Comparison of ENCODE assay signal across 32 cellular contexts in the genomic region with DNA sequence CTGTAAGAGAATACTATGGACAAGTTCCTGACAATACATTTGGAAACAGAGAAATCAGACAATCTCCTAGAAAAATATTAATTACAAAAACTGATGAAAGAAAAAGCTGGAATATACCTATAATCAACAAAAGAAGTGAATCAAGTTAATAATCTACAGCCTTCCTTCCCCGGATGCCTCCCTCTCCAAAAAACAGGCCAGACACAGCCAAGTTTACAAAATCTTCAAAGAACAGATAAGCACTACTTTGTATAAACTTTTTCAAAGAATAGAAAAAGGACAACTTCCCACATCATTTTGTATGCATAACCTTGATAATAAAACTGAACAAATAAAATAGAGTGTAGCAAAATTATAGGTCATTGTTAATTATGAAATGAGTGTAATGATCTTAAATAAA.
"Had no signal": no experiment of that assay in that cellular context is flagged by ENCODE, and none has a peak within 500 bp of the region (broad histone marks: within the 10 kb centered on the region; RNA-seq: fewer than 3 reads in every experiment).

No MANE protein-coding gene starts in this region.

- H3K4me2 ChIP-seq: KMS-11, SK-N-SH had no signal

- H3K4me1 ChIP-seq: SJCRH30 had no signal

- DNase-seq: activated CD4-positive, alpha-beta memory T cell treated with anti-CD3 and anti-CD28 coated beads for 36 hours; activated CD4-positive, alpha-beta T cell treated with anti-CD3 and anti-CD28 coated beads for 48 hours; activated CD4-positive, CD25-positive, alpha-beta regulatory T cell treated with anti-CD3 and anti-CD28 coated beads, Interleukin-2, amount 50 U/mL, for 72 hours; activated gamma-delta T cell; activated naive CD4-positive, alpha-beta T cell treated with anti-CD3 and anti-CD28 coated beads for 36 hours; activated T-cell treated with anti-CD3 and anti-CD28 coated beads for 4 hours; activated T-cell treated with anti-CD3 and anti-CD28 coated beads, Interleukin-2, amount 50 U/mL, for 48 hours; amygdala; brain microvascular endothelial cell; MV-4-11; NCI-H1092 treated with DMSO at 0.1 percent for 48 hours; NCI-H1417 treated with DMSO at 0.1 percent for 48 hours; NCI-H1694; NCI-H2029; NCI-H2107; NCI-H2171 treated with DMSO at 0.1 percent for 48 hours; NCI-H345; NCI-H510A treated with DMSO at 0.1 percent for 48 hours; NCI-H69; NK-92 treated with Interleukin-12 subunit alpha and Interleukin-12 subunit beta, amount 100 ng/mL, for 24 hours; OCI-M1; Right ventricle myocardium superior; SJCRH30; SK-N-SH had no signal

- ATAC-seq: activated T-helper 17 cell treated with anti-CD3 and anti-CD28 coated beads, Interleukin-2, amount 50 U/mL, for 72 hours; Panc1; WTC11 had no signal

- H3K4me3 Mint-ChIP-seq: activated CD4-positive, alpha-beta memory T cell treated with anti-CD3 and anti-CD28 coated beads for 36 hours; activated naive CD4-positive, alpha-beta T cell treated with anti-CD3 and anti-CD28 coated beads for 36 hours; activated naive CD8-positive, alpha-beta T cell; activated T-helper 17 cell treated with anti-CD3 and anti-CD28 coated beads, Interleukin-2, amount 50 U/mL, for 72 hours; T-helper 2 cell treated with Interferon-gamma antibody and Interleukin-4, amounts not matched to agents 5 μg/mL and 100 μg/mL, for 36 hours; WTC11 had no signal

- H3K4me3 ChIP-seq: cardiac muscle cell, SJCRH30 had no signal

- H3K27me3 ChIP-seq: brain microvascular endothelial cell, cardiac muscle cell, SJCRH30 had no signal

- H3K36me3 ChIP-seq: brain microvascular endothelial cell, cardiac muscle cell, SJCRH30 had no signal

- H3K9me3 ChIP-seq: SJCRH30, SK-N-SH had no signal

- H3K4me1 Mint-ChIP-seq: activated T-helper 17 cell treated with anti-CD3 and anti-CD28 coated beads, Interleukin-2, amount 50 U/mL, for 72 hours; WTC11 had no signal

- H3K9ac ChIP-seq: KMS-11, SK-N-SH had no signal

- H3K27ac Mint-ChIP-seq: activated CD4-positive, alpha-beta memory T cell treated with anti-CD3 and anti-CD28 coated beads for 36 hours; activated naive CD4-positive, alpha-beta T cell treated with anti-CD3 and anti-CD28 coated beads for 36 hours; activated naive CD8-positive, alpha-beta T cell; activated T-helper 17 cell treated with anti-CD3 and anti-CD28 coated beads, Interleukin-2, amount 50 U/mL, for 72 hours; T-helper 2 cell treated with Interferon-gamma antibody and Interleukin-4, amounts not matched to agents 5 μg/mL and 100 μg/mL, for 36 hours; WTC11 had no signal

- H3K36me3 Mint-ChIP-seq: activated CD4-positive, alpha-beta memory T cell treated with anti-CD3 and anti-CD28 coated beads for 36 hours; activated naive CD8-positive, alpha-beta T cell; WTC11 had no signal

- H3K9me3 Mint-ChIP-seq: activated CD4-positive, alpha-beta memory T cell treated with anti-CD3 and anti-CD28 coated beads for 36 hours; activated naive CD4-positive, alpha-beta T cell treated with anti-CD3 and anti-CD28 coated beads for 36 hours; activated T-helper 17 cell treated with anti-CD3 and anti-CD28 coated beads, Interleukin-2, amount 50 U/mL, for 72 hours; T-helper 2 cell treated with Interferon-gamma antibody and Interleukin-4, amounts not matched to agents 5 μg/mL and 100 μg/mL, for 36 hours; WTC11 had no signal

- H3K27ac ChIP-seq: brain microvascular endothelial cell, KMS-11, RWPE1, SJCRH30 had no signal
